In genomic region chr14:91108941-91109611, GRCh38 we compare ENCODE assay signal across 7 cellular contexts. TPM values are rescaled to one million over a fixed set of nuclear protein-coding genes. Genes with fewer than 3 reads are reported as not detected.
DNase-seq lines count a peak whose midpoint lies in the region; ATAC-seq and TF ChIP-seq lines count a peak whose summit lies in the region.

No MANE protein-coding gene starts in this region.

- peaks cover 57% of the 10 kb centered on the region for H3K4me1 Mint-ChIP-seq in activated CD8-positive, alpha-beta T cell treated with anti-CD3 and anti-CD28 coated beads, Interleukin-2, amount 10 ng/mL, durations not matched to agents 7 days and 5 days (ENCODE audit: low read depth)

- ATAC-seq in activated CD8-positive, alpha-beta T cell treated with anti-CD3 and anti-CD28 coated beads, Interleukin-2, amount 10 ng/mL, durations not matched to agents 7 days and 5 days: no peak
- peak; percentile 8 for ATAC-seq in esophagus mucosa
- no peak for ATAC-seq in GM18907 (IDR thresholded peaks at IDR 0.05; ENCODE audit: unreplicated experiment)

- no peak overlapping the region for H3K4me3 ChIP-seq in LNCaP clone FGC (ENCODE audit: low read depth, low read length)

- TF ChIP-seq CTCF in LNCaP clone FGC (IDR thresholded peaks at IDR 0.05; ENCODE audit: control insufficient read depth, extremely low read depth, insufficient read depth): no peak

- peak; percentile 52 for DNase-seq in LNCaP clone FGC (ENCODE audit: low read depth)
- peak; percentile 46 for DNase-seq in activated CD8-positive, alpha-beta T cell treated with anti-CD3 and anti-CD28 coated beads, Interleukin-2, amount 10 ng/mL, durations not matched to agents 7 days and 5 days
- peak; percentile 36 for DNase-seq in stromal cell of bone marrow (ENCODE audit: low read depth)
- no peak for DNase-seq in putamen (ENCODE audit: low spot score)
- DNase-seq in SHP77 (lab: John Stamatoyannopoulos, UW): no peak

- H3K4me3 Mint-ChIP-seq in activated CD8-positive, alpha-beta T cell treated with anti-CD3 and anti-CD28 coated beads, Interleukin-2, amount 10 ng/mL, durations not matched to agents 7 days and 5 days: peak overlapping the region; percentile 30

- no peaks in the 10 kb centered on the region for H3K9me3 Mint-ChIP-seq in activated CD8-positive, alpha-beta T cell treated with anti-CD3 and anti-CD28 coated beads, Interleukin-2, amount 10 ng/mL, durations not matched to agents 7 days and 5 days (ENCODE audit: insufficient read depth)

- H3K27me3 Mint-ChIP-seq in activated CD8-positive, alpha-beta T cell treated with anti-CD3 and anti-CD28 coated beads, Interleukin-2, amount 10 ng/mL, durations not matched to agents 7 days and 5 days (ENCODE audit: low read depth): no peaks in the 10 kb centered on the region

- peaks cover 26% of the 10 kb centered on the region for H3K36me3 Mint-ChIP-seq in activated CD8-positive, alpha-beta T cell treated with anti-CD3 and anti-CD28 coated beads, Interleukin-2, amount 10 ng/mL, durations not matched to agents 7 days and 5 days (ENCODE audit: low read depth)

- POLR2A ChIA-PET in activated CD8-positive, alpha-beta T cell treated with anti-CD3 and anti-CD28 coated beads, Interleukin-2, amount 10 ng/mL, durations not matched to agents 7 days and 5 days (lab: Charles Lee): interaction anchor here (1.0 kb wide), 1 partner anchor 39 kb away, joined by 3 read pairs; no protein-coding TSS in a partner anchor

- CTCF ChIA-PET in activated CD8-positive, alpha-beta T cell treated with anti-CD3 and anti-CD28 coated beads, Interleukin-2, amount 10 ng/mL, durations not matched to agents 7 days and 5 days (lab: Charles Lee): no interaction called here

- peak overlapping the region; percentile 92 for H3K27ac Mint-ChIP-seq in activated CD8-positive, alpha-beta T cell treated with anti-CD3 and anti-CD28 coated beads, Interleukin-2, amount 10 ng/mL, durations not matched to agents 7 days and 5 days

RNA-seq across cellular contexts. Expression of gene DGLUCY, which starts 4.8 kb away (rescaled TPM):
- 100 to 1,000 TPM; 111 to 119 TPM for total RNA-seq in activated CD8-positive, alpha-beta T cell treated with anti-CD3 and anti-CD28 coated beads, Interleukin-2, amount 10 ng/mL, durations not matched to agents 7 days and 5 days
- 21.8 TPM for total RNA-seq in esophagus mucosa

RNA-seq across cellular contexts. Expression of gene RPS6KA5, which starts 48.6 kb away (rescaled TPM):
- 10 to 100 TPM; 50.8 to 53.1 TPM for total RNA-seq in activated CD8-positive, alpha-beta T cell treated with anti-CD3 and anti-CD28 coated beads, Interleukin-2, amount 10 ng/mL, durations not matched to agents 7 days and 5 days
- total RNA-seq in esophagus mucosa: 9.1 TPM

Comparison
In these comparisons a context has a peak if more than half of its experiments do, and no peak if none do; other contexts are left out.
1. DNase-seq: peak in LNCaP clone FGC (single experiment), activated CD8-positive, alpha-beta T cell treated with anti-CD3 and anti-CD28 coated beads, Interleukin-2, amount 10 ng/mL, durations not matched to agents 7 days and 5 days (single experiment) and stromal cell of bone marrow (single experiment); none in putamen (single experiment) and SHP77 (0 of 2).